ENCODE assay signal across 1 cellular context in genomic region chr1:12454406-12455391, GRCh38.
TF ChIP-seq lines count a peak whose summit lies in the region.

No MANE protein-coding gene starts in this region.

TF ChIP-seq in K562, 482 proteins besides CTCF, POLR2A, EP300 and RAD21 (continued from another document):
- TF ChIP-seq, protein P1, sequence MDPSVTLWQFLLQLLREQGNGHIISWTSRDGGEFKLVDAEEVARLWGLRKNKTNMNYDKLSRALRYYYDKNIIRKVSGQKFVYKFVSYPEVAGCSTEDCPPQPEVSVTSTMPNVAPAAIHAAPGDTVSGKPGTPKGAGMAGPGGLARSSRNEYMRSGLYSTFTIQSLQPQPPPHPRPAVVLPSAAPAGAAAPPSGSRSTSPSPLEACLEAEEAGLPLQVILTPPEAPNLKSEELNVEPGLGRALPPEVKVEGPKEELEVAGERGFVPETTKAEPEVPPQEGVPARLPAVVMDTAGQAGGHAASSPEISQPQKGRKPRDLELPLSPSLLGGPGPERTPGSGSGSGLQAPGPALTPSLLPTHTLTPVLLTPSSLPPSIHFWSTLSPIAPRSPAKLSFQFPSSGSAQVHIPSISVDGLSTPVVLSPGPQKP (CRISPR knock-in tag; IDR thresholded peaks at IDR 0.05) = no peak
- TF ChIP-seq, protein P2, sequence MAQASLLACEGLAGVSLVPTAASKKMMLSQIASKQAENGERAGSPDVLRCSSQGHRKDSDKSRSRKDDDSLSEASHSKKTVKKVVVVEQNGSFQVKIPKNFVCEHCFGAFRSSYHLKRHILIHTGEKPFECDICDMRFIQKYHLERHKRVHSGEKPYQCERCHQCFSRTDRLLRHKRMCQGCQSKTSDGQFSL (CRISPR knock-in tag; IDR thresholded peaks at IDR 0.05) = no peak
- TF ChIP-seq, protein P2 (tag; IDR thresholded peaks at IDR 0.05) = peak in 1 of 2 experiments; percentile 44; a peak in 1 of 4 replicates
- TF ChIP-seq SPI1 (IDR thresholded peaks at IDR 0.05; ENCODE audit: borderline replicate concordance, low read depth, low read length) (no peak), NONO (IDR thresholded peaks at IDR 0.05; ENCODE audit: low read depth in 2 of 2, low read length in 1 of 2) (no peak), HDGF (IDR thresholded peaks at IDR 0.05) (no peak), PRMT5 (CRISPR knock-in tag; IDR thresholded peaks at IDR 0.05) (no peak), CBX3 (IDR thresholded peaks at IDR 0.05; ENCODE audit: borderline replicate concordance in 1 of 2, low read length in 2 of 2) (no peak), EGR1 (conservative IDR thresholded peaks at IDR 0.05) (no peak), CREB1 (IDR thresholded peaks at IDR 0.05) (no peak), CREB1 (CRISPR knock-in tag; IDR thresholded peaks at IDR 0.05) (no peak), KLF6 (CRISPR knock-in tag; IDR thresholded peaks at IDR 0.05; ENCODE audit: borderline replicate concordance) (peak; percentile 54; the same call in 1 of the 2 replicates), ETV6 (IDR thresholded peaks at IDR 0.05; ENCODE audit: borderline replicate concordance in 1 of 2, low read depth in 2 of 2, low read length in 1 of 2) (no peak), ETV6 (CRISPR knock-in tag; IDR thresholded peaks at IDR 0.05; ENCODE audit: borderline replicate concordance) (no peak), PHB (CRISPR knock-in tag; IDR thresholded peaks at IDR 0.05) (no peak), ZNF239 (CRISPR knock-in tag; IDR thresholded peaks at IDR 0.05) (0 out of 2 replicates have a peak, but pooled peaks have one; percentile 7), DMBX1 (CRISPR knock-in tag; IDR thresholded peaks at IDR 0.05; ENCODE audit: borderline replicate concordance) (peak; percentile 81; the same call in 1 of the 2 replicates), ZNF668 (CRISPR knock-in tag; IDR thresholded peaks at IDR 0.05) (no peak), NFIX (CRISPR knock-in tag; IDR thresholded peaks at IDR 0.05; ENCODE audit: low read depth) (no peak), RCOR1 (IDR thresholded peaks at IDR 0.05; ENCODE audit: borderline replicate concordance in 1 of 2, low read depth in 2 of 2, low read length in 2 of 2) (no peak), SMARCA4 (IDR thresholded peaks at IDR 0.05) (no peak), XRCC5 (IDR thresholded peaks at IDR 0.05; ENCODE audit: low read depth, low read length) (no peak), NBN (IDR thresholded peaks at IDR 0.05; ENCODE audit: low read depth) (no peak), TBL1XR1 (IDR thresholded peaks at IDR 0.05; ENCODE audit: low read length in 2 of 2) (no peak), ZNF76 (CRISPR knock-in tag; IDR thresholded peaks at IDR 0.05; ENCODE audit: borderline replicate concordance) (peak; percentile 72; the same call in 1 of the 2 replicates)
- TF ChIP-seq, protein P3, sequence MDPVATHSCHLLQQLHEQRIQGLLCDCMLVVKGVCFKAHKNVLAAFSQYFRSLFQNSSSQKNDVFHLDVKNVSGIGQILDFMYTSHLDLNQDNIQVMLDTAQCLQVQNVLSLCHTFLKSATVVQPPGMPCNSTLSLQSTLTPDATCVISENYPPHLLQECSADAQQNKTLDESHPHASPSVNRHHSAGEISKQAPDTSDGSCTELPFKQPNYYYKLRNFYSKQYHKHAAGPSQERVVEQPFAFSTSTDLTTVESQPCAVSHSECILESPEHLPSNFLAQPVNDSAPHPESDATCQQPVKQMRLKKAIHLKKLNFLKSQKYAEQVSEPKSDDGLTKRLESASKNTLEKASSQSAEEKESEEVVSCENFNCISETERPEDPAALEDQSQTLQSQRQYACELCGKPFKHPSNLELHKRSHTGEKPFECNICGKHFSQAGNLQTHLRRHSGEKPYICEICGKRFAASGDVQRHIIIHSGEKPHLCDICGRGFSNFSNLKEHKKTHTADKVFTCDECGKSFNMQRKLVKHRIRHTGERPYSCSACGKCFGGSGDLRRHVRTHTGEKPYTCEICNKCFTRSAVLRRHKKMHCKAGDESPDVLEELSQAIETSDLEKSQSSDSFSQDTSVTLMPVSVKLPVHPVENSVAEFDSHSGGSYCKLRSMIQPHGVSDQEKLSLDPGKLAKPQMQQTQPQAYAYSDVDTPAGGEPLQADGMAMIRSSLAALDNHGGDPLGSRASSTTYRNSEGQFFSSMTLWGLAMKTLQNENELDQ (CRISPR knock-in tag; IDR thresholded peaks at IDR 0.05; ENCODE audit: borderline replicate concordance) = no peak
- TF ChIP-seq, protein P4, sequence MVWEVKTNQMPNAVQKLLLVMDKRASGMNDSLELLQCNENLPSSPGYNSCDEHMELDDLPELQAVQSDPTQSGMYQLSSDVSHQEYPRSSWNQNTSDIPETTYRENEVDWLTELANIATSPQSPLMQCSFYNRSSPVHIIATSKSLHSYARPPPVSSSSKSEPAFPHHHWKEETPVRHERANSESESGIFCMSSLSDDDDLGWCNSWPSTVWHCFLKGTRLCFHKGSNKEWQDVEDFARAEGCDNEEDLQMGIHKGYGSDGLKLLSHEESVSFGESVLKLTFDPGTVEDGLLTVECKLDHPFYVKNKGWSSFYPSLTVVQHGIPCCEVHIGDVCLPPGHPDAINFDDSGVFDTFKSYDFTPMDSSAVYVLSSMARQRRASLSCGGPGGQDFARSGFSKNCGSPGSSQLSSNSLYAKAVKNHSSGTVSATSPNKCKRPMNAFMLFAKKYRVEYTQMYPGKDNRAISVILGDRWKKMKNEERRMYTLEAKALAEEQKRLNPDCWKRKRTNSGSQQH (CRISPR knock-in tag; IDR thresholded peaks at IDR 0.05) = no peak
- TF ChIP-seq, protein P5, sequence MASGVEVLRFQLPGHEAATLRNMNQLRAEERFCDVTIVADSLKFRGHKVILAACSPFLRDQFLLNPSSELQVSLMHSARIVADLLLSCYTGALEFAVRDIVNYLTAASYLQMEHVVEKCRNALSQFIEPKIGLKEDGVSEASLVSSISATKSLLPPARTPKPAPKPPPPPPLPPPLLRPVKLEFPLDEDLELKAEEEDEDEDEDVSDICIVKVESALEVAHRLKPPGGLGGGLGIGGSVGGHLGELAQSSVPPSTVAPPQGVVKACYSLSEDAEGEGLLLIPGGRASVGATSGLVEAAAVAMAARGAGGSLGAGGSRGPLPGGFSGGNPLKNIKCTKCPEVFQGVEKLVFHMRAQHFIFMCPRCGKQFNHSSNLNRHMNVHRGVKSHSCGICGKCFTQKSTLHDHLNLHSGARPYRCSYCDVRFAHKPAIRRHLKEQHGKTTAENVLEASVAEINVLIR (CRISPR knock-in tag; IDR thresholded peaks at IDR 0.05) = no peak
- TF ChIP-seq, protein P6, sequence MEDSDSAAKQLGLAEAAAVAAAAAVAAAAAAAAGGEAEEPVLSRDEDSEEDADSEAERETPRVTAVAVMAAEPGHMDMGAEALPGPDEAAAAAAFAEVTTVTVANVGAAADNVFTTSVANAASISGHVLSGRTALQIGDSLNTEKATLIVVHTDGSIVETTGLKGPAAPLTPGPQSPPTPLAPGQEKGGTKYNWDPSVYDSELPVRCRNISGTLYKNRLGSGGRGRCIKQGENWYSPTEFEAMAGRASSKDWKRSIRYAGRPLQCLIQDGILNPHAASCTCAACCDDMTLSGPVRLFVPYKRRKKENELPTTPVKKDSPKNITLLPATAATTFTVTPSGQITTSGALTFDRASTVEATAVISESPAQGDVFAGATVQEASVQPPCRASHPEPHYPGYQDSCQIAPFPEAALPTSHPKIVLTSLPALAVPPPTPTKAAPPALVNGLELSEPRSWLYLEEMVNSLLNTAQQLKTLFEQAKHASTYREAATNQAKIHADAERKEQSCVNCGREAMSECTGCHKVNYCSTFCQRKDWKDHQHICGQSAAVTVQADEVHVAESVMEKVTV (CRISPR knock-in tag; IDR thresholded peaks at IDR 0.05) = no peak
TF ChIP-seq in K562: peak in this region for 37.
